8 cellular contexts compared by ENCODE assay signal in the genomic region with DNA sequence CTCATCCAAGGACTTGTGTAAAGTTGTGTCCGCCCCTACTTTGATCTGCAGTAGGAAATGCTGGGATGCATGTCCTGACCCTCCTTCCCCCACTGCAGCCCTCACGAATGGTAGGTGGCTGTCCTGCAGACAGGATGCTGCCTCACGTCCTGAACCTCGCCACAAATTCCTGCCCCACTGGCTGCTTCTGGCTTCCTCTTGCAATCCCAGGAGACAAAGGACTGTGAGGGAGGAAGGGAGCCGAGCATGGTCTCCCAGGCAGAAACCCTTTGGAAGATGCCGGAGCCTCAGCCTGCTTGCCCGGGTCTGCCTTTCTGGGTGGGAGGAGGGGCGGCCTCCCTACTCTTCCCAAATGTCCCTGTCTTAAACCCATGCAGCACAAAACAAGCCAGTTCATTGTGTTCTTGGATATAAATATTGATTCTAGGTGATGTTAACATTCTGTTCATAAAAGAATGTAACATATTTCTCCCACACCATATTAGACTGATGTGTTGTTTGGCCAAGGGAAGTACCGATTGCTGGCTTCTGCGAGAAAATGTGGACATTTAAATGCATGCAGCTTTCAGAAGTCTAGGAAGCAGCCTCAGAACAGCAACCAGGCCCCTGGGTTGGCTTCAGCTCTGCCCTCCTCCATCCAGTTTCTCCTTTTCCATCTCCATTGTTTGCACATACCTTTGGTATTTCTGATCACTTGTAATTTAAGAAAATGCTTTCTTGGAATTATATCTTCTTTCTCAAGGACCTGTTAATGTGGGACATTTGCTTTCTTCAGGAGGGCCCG.
DNase-seq lines count a peak whose midpoint lies in the region; ATAC-seq and TF ChIP-seq lines count a peak whose summit lies in the region.

No MANE protein-coding gene starts in this region.

- H3K9ac ChIP-seq in subcutaneous abdominal adipose tissue (ENCODE audit: low read length in 5 of 5), result peak overlapping the region in 1 of 5 donors; percentile 31

- no peaks in the 10 kb centered on the region for H3K27me3 ChIP-seq in right lobe of liver
- no peaks in the 10 kb centered on the region for H3K27me3 ChIP-seq in subcutaneous abdominal adipose tissue (ENCODE audit: control insufficient read depth in 5 of 5, insufficient read depth in 4 of 5, low read length in 5 of 5)

- no peak overlapping the region for H3K4me3 ChIP-seq in choroid plexus epithelial cell (ENCODE audit: low read depth, low read length)
- H3K4me3 ChIP-seq in right lobe of liver, result no peak overlapping the region
- H3K4me3 ChIP-seq in subcutaneous abdominal adipose tissue (ENCODE audit: low read depth in 1 of 5, low read length in 5 of 5), result peak overlapping the region in 4 of 5 donors; percentile 20 to 45 (median 27)

- no peak for TF ChIP-seq POLR2A in right lobe of liver (IDR thresholded peaks at IDR 0.05)

- intact Hi-C loops in right lobe of liver (cut with DNase I), result loop anchor here in 1 of 2 donors (10.0 kb wide), 1 partner anchor 381 kb away; no protein-coding TSS in a partner anchor

- H3K36me3 ChIP-seq in right lobe of liver (no peaks in the 10 kb centered on the region), subcutaneous abdominal adipose tissue (ENCODE audit: control insufficient read depth in 5 of 5, insufficient read depth in 5 of 5, low read length in 5 of 5) (no peaks in the 10 kb centered on the region)

- ATAC-seq in right lobe of liver (peak in 3 of 4 donors; percentile 16 to 56 (median 52)), HG03196 (IDR thresholded peaks at IDR 0.05; ENCODE audit: unreplicated experiment) (no peak)

- TF ChIP-seq CTCF in choroid plexus epithelial cell (conservative IDR thresholded peaks at IDR 0.05; ENCODE audit: low read depth, low read length) (no peak), right lobe of liver (IDR thresholded peaks at IDR 0.05) (no peak)

- 52% methylated on average over 6 of the region's 11 CpGs for WGBS in right lobe of liver (ENCODE audit: insufficient coverage, low coverage, low lambda C conversion rate, missing lambda C conversion rate)

- peak overlapping the region in 1 of 3 donors; percentile 18 for H3K27ac ChIP-seq in right lobe of liver
- peak overlapping the region; percentile 86 for H3K27ac ChIP-seq in subcutaneous abdominal adipose tissue (ENCODE audit: low read depth, low read length)

- H3K9me3 ChIP-seq in right lobe of liver (no peaks in the 10 kb centered on the region), subcutaneous abdominal adipose tissue (ENCODE audit: control insufficient read depth in 5 of 5, low read length in 5 of 5) (no peaks in the 10 kb centered on the region)

- H3K4me1 ChIP-seq in right lobe of liver (peaks cover 0 to 4% (median 0%) of the 10 kb centered on the region in 4 donors), subcutaneous abdominal adipose tissue (ENCODE audit: control insufficient read depth in 5 of 5, insufficient read depth in 5 of 5, low read length in 5 of 5) (peaks cover 24 to 65% (median 50%) of the 10 kb centered on the region in 5 donors)

- peak; percentile 80 for DNase-seq in HT1080 (ENCODE audit: low read depth)
- DNase-seq in choroid plexus epithelial cell (ENCODE audit: low read depth), result peak; percentile 59
- DNase-seq in right lobe of liver, result peak in 1 of 3 donors; percentile 40
- no peak for DNase-seq in stimulated activated naive CD4-positive, alpha-beta T cell (lab: John Stamatoyannopoulos, UW)
- DNase-seq in activated CD4-positive, alpha-beta T cell treated with anti-CD3 and anti-CD28 coated beads, Interleukin-2, amount 50 U/mL, for 4 hours, result no peak
- no peak for DNase-seq in MV-4-11 (lab: John Stamatoyannopoulos, UW)

Comparison
In these comparisons a context has a peak if more than half of its experiments do, and no peak if none do; other contexts are left out.
1. DNase-seq: peak in HT1080 (single experiment) and choroid plexus epithelial cell (single experiment); none in stimulated activated naive CD4-positive, alpha-beta T cell (0 of 6), activated CD4-positive, alpha-beta T cell treated with anti-CD3 and anti-CD28 coated beads, Interleukin-2, amount 50 U/mL, for 4 hours (0 of 2) and MV-4-11 (single experiment).
2. H3K4me3 ChIP-seq: peak in subcutaneous abdominal adipose tissue (4 of 5); none in choroid plexus epithelial cell (single experiment) and right lobe of liver (0 of 3).